ENCODE assay signal across 26 cellular contexts in genomic region chr19:1090731-1091543, GRCh38. TPM values are rescaled to one million over a fixed set of nuclear protein-coding genes. Genes with fewer than 3 reads are reported as not detected.
DNase-seq lines count a peak whose midpoint lies in the region; ATAC-seq and TF ChIP-seq lines count a peak whose summit lies in the region.
"Had no signal": no experiment of that assay in that cellular context is flagged by ENCODE, and none has a peak within 500 bp of the region (broad histone marks: within the 10 kb centered on the region; RNA-seq: fewer than 3 reads in every experiment).

No MANE protein-coding gene starts in this region.

- no peaks in the 10 kb centered on the region for H3K9me3 Mint-ChIP-seq in activated naive CD8-positive, alpha-beta T cell (ENCODE audit: low read depth)

- H3K27ac ChIP-seq in BLaER1 treated with 17β-estradiol and CSF1 and Interleukin-3, amounts not matched to agents 10 nM and 100 nM: peak overlapping the region in 7 of 11 experiments; percentile 1 to 42 (median 18); a peak in 5 of 22 replicates
- H3K27ac ChIP-seq in RWPE1 (peak overlapping the region; percentile 79; the same call in 1 of the 2 replicates), neutrophil (peak overlapping the region; percentile 13), Karpas-422 (ENCODE audit: low read length) (no peak overlapping the region)
- H3K27ac ChIP-seq: cardiac muscle cell, KMS-11, right atrium auricular region, suprapubic skin, vagina had no signal

- H3K27me3 ChIP-seq in BLaER1 treated with 17β-estradiol and CSF1 and Interleukin-3, amounts not matched to agents 10 nM and 100 nM: no peaks in the 10 kb centered on the region
- no peaks in the 10 kb centered on the region for H3K27me3 ChIP-seq in neutrophil
- no peaks in the 10 kb centered on the region for H3K27me3 ChIP-seq in Karpas-422 (ENCODE audit: low read length)
- H3K27me3 ChIP-seq: cardiac muscle cell, right atrium auricular region, suprapubic skin, vagina had no signal

- peak overlapping the region; percentile 61 for H3K27ac Mint-ChIP-seq in activated naive CD8-positive, alpha-beta T cell
- H3K27ac Mint-ChIP-seq: CD4-positive, CD25-positive, alpha-beta regulatory T cell had no signal

- no peak overlapping the region for H3K4me3 ChIP-seq in BLaER1 treated with 17β-estradiol and CSF1 and Interleukin-3, amounts not matched to agents 10 nM and 100 nM
- H3K4me3 ChIP-seq in neutrophil (ENCODE audit: low read depth in 1 of 2, low read length in 1 of 2) (no peak overlapping the region), Karpas-422 (ENCODE audit: low read length) (no peak overlapping the region)
- H3K4me3 ChIP-seq: cardiac muscle cell, HAP-1, right atrium auricular region, suprapubic skin, vagina had no signal

- peaks cover 4% of the 10 kb centered on the region for H3K36me3 Mint-ChIP-seq in activated naive CD8-positive, alpha-beta T cell

- TF ChIP-seq CTCF in RWPE1 (conservative IDR thresholded peaks at IDR 0.05; ENCODE audit: low read depth) (no peak), neutrophil (IDR thresholded peaks at IDR 0.05) (no peak)

- H3K79me2 ChIP-seq in Karpas-422 (ENCODE audit: low read length): peaks cover 24% of the 10 kb centered on the region

- no peak for ATAC-seq in GM19467 (IDR thresholded peaks at IDR 0.05; ENCODE audit: unreplicated experiment)

- DNase-seq in RWPE1 (ENCODE audit: low spot score) (no peak), Karpas-422 (no peak), NOMO-1 treated with dmso at 0.1 percent for 144 hours (lab: John Stamatoyannopoulos, UW; ENCODE audit: unreplicated experiment) (no peak)
- DNase-seq in activated CD4-positive, CD25-positive, alpha-beta regulatory T cell treated with anti-CD3 and anti-CD28 coated beads, Interleukin-2, amount 50 U/mL, for 72 hours: no peak
- DNase-seq: activated CD4-positive, alpha-beta T cell treated with anti-CD3 and anti-CD28 coated beads for 1 hour; activated gamma-delta T cell; anterior cingulate cortex; CD4-positive, CD25-positive, alpha-beta regulatory T cell; dermis blood vessel endothelial cell; DMS53; GF-D8; kidney glomerular epithelial cell; NCI-H1694; NCI-H2171 treated with DMSO at 0.1 percent for 48 hours; NCI-H526; stimulated activated CD4-positive, alpha-beta T cell treated with anti-CD3 and anti-CD28 coated beads, Interleukin-12 subunit alpha, Interleukin-12 subunit beta, amount 100 ng/mL, for 4 hours had no signal

- H2AFZ ChIP-seq in Karpas-422 (ENCODE audit: low read length): no peak overlapping the region

- H3K36me3 ChIP-seq in BLaER1 treated with 17β-estradiol and CSF1 and Interleukin-3, amounts not matched to agents 10 nM and 100 nM: peaks cover 58 to 75% (median 68%) of the 10 kb centered on the region in 11 experiments
- H3K36me3 ChIP-seq in neutrophil (peaks cover 52% of the 10 kb centered on the region), Karpas-422 (ENCODE audit: insufficient read depth, low read length) (peaks cover 13% of the 10 kb centered on the region; the same call in 1 of the 2 replicates)

- peaks cover 44% of the 10 kb centered on the region for H3K4me1 Mint-ChIP-seq in activated naive CD8-positive, alpha-beta T cell (ENCODE audit: low read depth)

- H3K27me3 Mint-ChIP-seq in activated naive CD8-positive, alpha-beta T cell: no peaks in the 10 kb centered on the region

- peak overlapping the region; percentile 69 for H3K4me3 Mint-ChIP-seq in activated naive CD8-positive, alpha-beta T cell

- peaks cover 58 to 89% (median 76%) of the 10 kb centered on the region in 10 experiments for H3K4me1 ChIP-seq in BLaER1 treated with 17β-estradiol and CSF1 and Interleukin-3, amounts not matched to agents 10 nM and 100 nM
- H3K4me1 ChIP-seq in neutrophil (ENCODE audit: control insufficient read depth in 1 of 2, insufficient read depth in 1 of 2, low read depth in 1 of 2, low read length in 1 of 2) (peaks cover 56 to 67% of the 10 kb centered on the region in 2 experiments), Karpas-422 (ENCODE audit: low read length) (peaks cover 42% of the 10 kb centered on the region)

- H3K9me2 ChIP-seq in Karpas-422 (replicated peaks; ENCODE audit: insufficient read depth, low read length): no peaks in the 10 kb centered on the region

- H3K4me2 ChIP-seq in BLaER1 treated with 17β-estradiol and CSF1 and Interleukin-3, amounts not matched to agents 10 nM and 100 nM: peak overlapping the region in 5 of 11 experiments; percentile 1 to 42 (median 19); a peak in 6 of 22 replicates
- no peak overlapping the region for H3K4me2 ChIP-seq in Karpas-422 (ENCODE audit: low read depth, low read length, poor library complexity, severe bottlenecking)
- H3K4me2 ChIP-seq: KMS-11 had no signal

- peak overlapping the region in 10 of 11 experiments; percentile 6 to 56 (median 40); a peak in 13 of 22 replicates for H3K9ac ChIP-seq in BLaER1 treated with 17β-estradiol and CSF1 and Interleukin-3, amounts not matched to agents 10 nM and 100 nM
- no peak overlapping the region for H3K9ac ChIP-seq in Karpas-422 (ENCODE audit: low read length)
- H3K9ac ChIP-seq: KMS-11 had no signal

- CTCF ChIA-PET in RWPE1 (lab: Yijun Ruan, JAX): interaction anchor here (0.9 kb wide), 1 partner anchor 23 kb away, joined by 6 read pairs; no protein-coding TSS in a partner anchor

- peaks cover 17 to 84% (median 77%) of the 10 kb centered on the region in 11 experiments; a peak in 21 of 22 replicates for H4K20me1 ChIP-seq in BLaER1 treated with 17β-estradiol and CSF1 and Interleukin-3, amounts not matched to agents 10 nM and 100 nM
- H4K20me1 ChIP-seq in Karpas-422 (ENCODE audit: insufficient read depth, low read depth, low read length): peaks cover 26% of the 10 kb centered on the region

- no peaks in the 10 kb centered on the region for H3K9me3 ChIP-seq in BLaER1 treated with 17β-estradiol and CSF1 and Interleukin-3, amounts not matched to agents 10 nM and 100 nM (replicated peaks in 1 of 11)
- H3K9me3 ChIP-seq in neutrophil (no peaks in the 10 kb centered on the region), Karpas-422 (ENCODE audit: low read length) (no peaks in the 10 kb centered on the region)
- H3K9me3 ChIP-seq: HAP-1, right atrium auricular region, suprapubic skin, vagina had no signal

- POLR2A ChIA-PET in RWPE1 (lab: Yijun Ruan, JAX; ENCODE audit: low non-redundant PET): interaction anchor here (0.6 to 1.0 kb wide), 2 partner anchors 56 to 62 kb away, joined by 3 to 8 read pairs; no protein-coding TSS in a partner anchor

RNA-seq across cellular contexts. Expression of gene POLR2E, which starts 4.2 kb away (rescaled TPM):
- 117 and 222 TPM in 2 replicates for total RNA-seq in Karpas-422 (2014; rRNA removed; shearing (Covaris generic); ENCODE audit: low replicate concordance)

RNA-seq across cellular contexts. Expression of gene GPX4, which starts 12.9 kb away (rescaled TPM):
- total RNA-seq in Karpas-422 (2014; rRNA removed; shearing (Covaris generic); ENCODE audit: low replicate concordance): 286 and 423 TPM in 2 replicates

RNA-seq across cellular contexts. Expression of gene ARHGAP45, which starts 24.0 kb away (rescaled TPM):
- 31.5 and 114 TPM in 2 replicates for total RNA-seq in Karpas-422 (2014; rRNA removed; shearing (Covaris generic); ENCODE audit: low replicate concordance)

RNA-seq across cellular contexts. Expression of gene ABCA7, which starts 51.0 kb away (rescaled TPM):
- total RNA-seq in Karpas-422 (2014; rRNA removed; shearing (Covaris generic); ENCODE audit: low replicate concordance): 23.8 and 31.7 TPM in 2 replicates
